In the genomic region with DNA sequence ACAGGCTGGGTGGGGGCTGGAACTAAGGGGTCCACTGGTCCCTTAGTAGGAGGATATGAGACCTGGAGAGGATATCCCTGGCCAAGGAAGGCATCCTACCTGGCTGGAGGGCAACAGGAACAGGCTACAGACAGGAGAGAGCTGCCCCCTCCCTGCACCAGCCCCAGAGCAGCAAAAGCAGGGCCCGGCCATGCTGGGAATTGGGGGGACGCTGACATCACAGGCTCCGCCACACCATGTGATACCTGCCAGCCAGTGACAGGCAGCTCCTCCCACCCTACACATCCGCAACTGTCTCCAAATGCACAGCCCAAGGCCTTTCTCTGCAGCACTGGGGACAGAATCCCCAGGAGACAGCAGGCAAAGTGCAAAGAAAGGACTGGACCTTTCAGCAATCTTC, we compare ENCODE assay signal across 20 cellular contexts.
"Had no signal": no experiment of that assay in that cellular context is flagged by ENCODE, and none has a peak within 500 bp of the region (broad histone marks: within the 10 kb centered on the region; RNA-seq: fewer than 3 reads in every experiment).

No MANE protein-coding gene starts in this region.

- ATAC-seq: SK-N-SH treated with all-trans-retinoic acid at 6 μM for 48 hours had no signal

- H3K4me3 ChIP-seq: MG63 had no signal

- H3K27me3 ChIP-seq: MG63 had no signal

- H3K9me3 ChIP-seq: MG63 had no signal

- DNase-seq: KBM-7; NCI-H1092; NCI-H1105 treated with DMSO at 0.1 percent for 48 hours; NCI-H1417 treated with DMSO at 0.1 percent for 48 hours; NCI-H146; NCI-H1694 treated with DMSO at 0.1 percent for 48 hours; NCI-H1930; NCI-H2081; NCI-H2107; NCI-H2227 treated with DMSO at 0.1 percent for 48 hours; NCI-H524; NCI-H526 treated with DMSO at 0.1 percent for 48 hours; NCI-H774; NK-92 treated with Interleukin-12 subunit alpha and Interleukin-12 subunit beta, amount 100 ng/mL, for 24 hours; Right ventricle myocardium superior; RPMI8226; SIG-M5; T-helper 1 cell had no signal

- H3K36me3 ChIP-seq: MG63 had no signal
